Comparison of ENCODE assay signal across 22 cellular contexts in the genomic region with DNA sequence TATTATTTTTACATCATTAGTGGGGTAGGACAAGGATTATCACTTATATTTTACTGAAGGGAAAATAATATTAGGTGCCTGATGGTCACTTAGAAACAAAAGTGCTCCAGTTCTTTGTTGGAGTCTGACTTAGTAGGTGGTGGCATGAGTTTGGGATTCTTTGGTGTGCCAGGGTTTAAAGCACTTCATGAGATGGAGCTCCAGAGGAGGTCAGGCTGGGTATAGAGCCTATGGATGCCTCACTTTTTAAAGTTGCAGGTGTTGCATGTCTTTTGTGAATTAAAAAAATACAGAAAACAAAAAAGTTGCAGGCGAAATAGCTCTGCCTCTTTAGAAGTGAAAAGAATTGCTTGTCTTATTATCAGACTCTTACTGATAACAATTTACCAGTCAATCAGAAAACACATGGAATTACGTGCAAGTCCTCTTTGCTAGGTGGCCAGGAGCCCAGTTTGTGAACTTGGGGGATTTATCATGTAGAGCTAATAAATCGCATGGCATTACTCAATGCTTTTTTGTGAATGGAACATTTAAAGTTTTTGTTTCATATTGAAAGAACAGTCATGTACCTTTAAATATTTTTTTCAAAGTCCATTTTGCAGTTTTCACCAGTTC. TPM values are rescaled to one million over a fixed set of nuclear protein-coding genes. Genes with fewer than 3 reads are reported as not detected.
DNase-seq lines count a peak whose midpoint lies in the region; ATAC-seq lines count a peak whose summit lies in the region.
"Had no signal": no experiment of that assay in that cellular context is flagged by ENCODE, and none has a peak within 500 bp of the region (broad histone marks: within the 10 kb centered on the region; RNA-seq: fewer than 3 reads in every experiment).

No MANE protein-coding gene starts in this region.

- peaks cover 0 to 2% (median 0%) of the 10 kb centered on the region in 7 donors for H3K9me3 Mint-ChIP-seq in CD4-positive, CD25-positive, alpha-beta regulatory T cell
- peaks cover 0 to 5% (median 0%) of the 10 kb centered on the region in 8 donors for H3K9me3 Mint-ChIP-seq in CD4-positive, alpha-beta memory T cell
- peaks cover 4% of the 10 kb centered on the region for H3K9me3 Mint-ChIP-seq in activated T-helper 17 cell treated with anti-CD3 and anti-CD28 coated beads, Interleukin-2, amount 50 U/mL, for 72 hours
- H3K9me3 Mint-ChIP-seq in naive thymus-derived CD4-positive, alpha-beta T cell = peaks cover 0 to 4% (median 0%) of the 10 kb centered on the region in 11 donors
- H3K9me3 Mint-ChIP-seq: dendritic cell treated with granulocyte-macrophage colony-stimulating factor and Interleukin-4, amounts not matched to agents 40 ng/mL and 50 ng/mL, for 4 days had no signal

- H3K27me3 ChIP-seq in CD4-positive, CD25-positive, alpha-beta regulatory T cell (ENCODE audit: control insufficient read depth, insufficient read depth, low read length) = no peaks in the 10 kb centered on the region
- H3K27me3 ChIP-seq in CD4-positive, alpha-beta memory T cell (ENCODE audit: insufficient read depth, low read length) = no peaks in the 10 kb centered on the region
- no peaks in the 10 kb centered on the region for H3K27me3 ChIP-seq in naive thymus-derived CD4-positive, alpha-beta T cell (ENCODE audit: control insufficient read depth in 2 of 2, insufficient read depth in 2 of 2, low read length in 2 of 2)
- H3K27me3 ChIP-seq: brain microvascular endothelial cell, left lung, right lobe of liver had no signal

- no peaks in the 10 kb centered on the region for H3K27me3 Mint-ChIP-seq in CD4-positive, CD25-positive, alpha-beta regulatory T cell
- no peaks in the 10 kb centered on the region for H3K27me3 Mint-ChIP-seq in CD4-positive, alpha-beta memory T cell
- no peaks in the 10 kb centered on the region for H3K27me3 Mint-ChIP-seq in activated T-helper 17 cell treated with anti-CD3 and anti-CD28 coated beads, Interleukin-2, amount 50 U/mL, for 72 hours
- no peaks in the 10 kb centered on the region for H3K27me3 Mint-ChIP-seq in naive thymus-derived CD4-positive, alpha-beta T cell
- H3K27me3 Mint-ChIP-seq: dendritic cell treated with granulocyte-macrophage colony-stimulating factor and Interleukin-4, amounts not matched to agents 40 ng/mL and 50 ng/mL, for 4 days had no signal

- peak overlapping the region; percentile 95 to 100 (median 99) for H3K4me3 Mint-ChIP-seq in CD4-positive, CD25-positive, alpha-beta regulatory T cell
- peak overlapping the region; percentile 97 to 100 (median 99) for H3K4me3 Mint-ChIP-seq in CD4-positive, alpha-beta memory T cell
- H3K4me3 Mint-ChIP-seq in activated T-helper 17 cell treated with anti-CD3 and anti-CD28 coated beads, Interleukin-2, amount 50 U/mL, for 72 hours = peak overlapping the region; percentile 84
- peak overlapping the region; percentile 89 to 100 (median 97) for H3K4me3 Mint-ChIP-seq in naive thymus-derived CD4-positive, alpha-beta T cell
- H3K4me3 Mint-ChIP-seq: dendritic cell treated with granulocyte-macrophage colony-stimulating factor and Interleukin-4, amounts not matched to agents 40 ng/mL and 50 ng/mL, for 4 days had no signal

- no peak for ATAC-seq in CD4-positive, CD25-positive, alpha-beta regulatory T cell (ENCODE audit: low read depth in 2 of 2)
- no peak for ATAC-seq in activated T-helper 17 cell treated with anti-CD3 and anti-CD28 coated beads, Interleukin-2, amount 50 U/mL, for 72 hours (replicated peaks)
- ATAC-seq in naive thymus-derived CD4-positive, alpha-beta T cell = no peak
- no peak for ATAC-seq in GM21528 (IDR thresholded peaks at IDR 0.05; ENCODE audit: low FRiP score, unreplicated experiment)
- ATAC-seq: esophagus mucosa, HepG2, left lung, right lobe of liver had no signal

- peak overlapping the region; percentile 90 for H3K27ac ChIP-seq in CD4-positive, CD25-positive, alpha-beta regulatory T cell (ENCODE audit: insufficient read depth, low read length, poor library complexity, severe bottlenecking)
- H3K27ac ChIP-seq in CD4-positive, alpha-beta memory T cell (ENCODE audit: low read depth, low read length) = peak overlapping the region; percentile 77
- peak overlapping the region; percentile 81 for H3K27ac ChIP-seq in naive thymus-derived CD4-positive, alpha-beta T cell (ENCODE audit: low read depth, low read length)
- H3K27ac ChIP-seq: brain microvascular endothelial cell, left lung, right lobe of liver had no signal

- H3K36me3 ChIP-seq in CD4-positive, CD25-positive, alpha-beta regulatory T cell (ENCODE audit: control insufficient read depth, insufficient read depth, low read length) = peaks cover 45% of the 10 kb centered on the region
- peaks cover 27% of the 10 kb centered on the region for H3K36me3 ChIP-seq in CD4-positive, alpha-beta memory T cell (ENCODE audit: insufficient read depth, low read length)
- peaks cover 6 to 36% (median 12%) of the 10 kb centered on the region in 3 experiments for H3K36me3 ChIP-seq in naive thymus-derived CD4-positive, alpha-beta T cell (ENCODE audit: control insufficient read depth in 2 of 3, insufficient read depth in 3 of 3, low read length in 3 of 3)
- H3K36me3 ChIP-seq: brain microvascular endothelial cell, left lung, right lobe of liver had no signal

- peak in 1 of 3 donors; percentile 51 for DNase-seq in CD4-positive, CD25-positive, alpha-beta regulatory T cell
- DNase-seq in CD4-positive, alpha-beta memory T cell = no peak
- DNase-seq in naive thymus-derived CD4-positive, alpha-beta T cell = no peak
- DNase-seq in AML-193 (lab: John Stamatoyannopoulos, UW) (no peak), DMS153 (lab: John Stamatoyannopoulos, UW) (no peak)
- DNase-seq: activated CD4-positive, CD25-positive, alpha-beta regulatory T cell; brain microvascular endothelial cell; left lung; MM.1S; NCI-H2029; NCI-H446; right lobe of liver; stimulated activated CD4-positive, alpha-beta T cell treated with anti-CD3 and anti-CD28 coated beads, Interleukin-1b, Interleukin-23, amount 100 ng/mL, for 48 hours; substantia nigra had no signal

- H3K4me1 Mint-ChIP-seq in CD4-positive, CD25-positive, alpha-beta regulatory T cell = peaks cover 18 to 58% (median 38%) of the 10 kb centered on the region in 4 donors
- peaks cover 35 to 73% (median 50%) of the 10 kb centered on the region in 4 donors for H3K4me1 Mint-ChIP-seq in CD4-positive, alpha-beta memory T cell
- H3K4me1 Mint-ChIP-seq in activated T-helper 17 cell treated with anti-CD3 and anti-CD28 coated beads, Interleukin-2, amount 50 U/mL, for 72 hours = peaks cover 32% of the 10 kb centered on the region
- peaks cover 40 to 64% (median 57%) of the 10 kb centered on the region in 7 donors for H3K4me1 Mint-ChIP-seq in naive thymus-derived CD4-positive, alpha-beta T cell

- no peaks in the 10 kb centered on the region for H3K9me3 ChIP-seq in CD4-positive, CD25-positive, alpha-beta regulatory T cell (ENCODE audit: control insufficient read depth in 2 of 2, low read length in 2 of 2)
- H3K9me3 ChIP-seq in CD4-positive, alpha-beta memory T cell (ENCODE audit: control insufficient read depth in 1 of 2, low read length in 2 of 2) = no peaks in the 10 kb centered on the region
- H3K9me3 ChIP-seq in naive thymus-derived CD4-positive, alpha-beta T cell (ENCODE audit: control insufficient read depth in 2 of 3, low read length in 3 of 3) = no peaks in the 10 kb centered on the region
- H3K9me3 ChIP-seq: left lung, right lobe of liver had no signal

- POLR2A ChIA-PET in CD4-positive, alpha-beta memory T cell (lab: Charles Lee; ENCODE audit: partially characterized antibody) = interaction anchor here (0.7 to 29.8 kb wide), 17 partner anchors 10 to 124 kb away, joined by 3 to 1020 read pairs (median 9); a partner anchor contains a TSS
- POLR2A ChIA-PET in naive thymus-derived CD4-positive, alpha-beta T cell (lab: Charles Lee) = interaction anchor here (0.9 to 20.7 kb wide), 12 partner anchors 9 to 122 kb away, joined by 3 to 345 read pairs (median 7); a partner anchor contains a TSS

- CTCF ChIA-PET in CD4-positive, alpha-beta memory T cell (lab: Charles Lee; ENCODE audit: partially characterized antibody) = interaction anchor here (0.6 to 3.8 kb wide), 9 partner anchors 10 to 63 kb away, joined by 3 to 21 read pairs (median 4); no protein-coding TSS in a partner anchor
- CTCF ChIA-PET in naive thymus-derived CD4-positive, alpha-beta T cell (lab: Charles Lee) = interaction anchor here (0.7 to 3.3 kb wide), 4 partner anchors 9 to 43 kb away, joined by 3 to 9 read pairs (median 3); no protein-coding TSS in a partner anchor

- intact Hi-C loops in CD4-positive, alpha-beta memory T cell (cut with micrococcal nuclease) = no loop called here
- intact Hi-C loops in naive thymus-derived CD4-positive, alpha-beta T cell (cut with micrococcal nuclease) = loop anchor here in 1 of 2 donors (5.0 to 10.0 kb wide), 4 partner anchors 77 to 423 kb away; a partner anchor contains a TSS

- peaks cover 58% of the 10 kb centered on the region for H3K4me1 ChIP-seq in CD4-positive, CD25-positive, alpha-beta regulatory T cell (ENCODE audit: control insufficient read depth, insufficient read depth, low read length, poor library complexity, severe bottlenecking)
- peaks cover 63% of the 10 kb centered on the region for H3K4me1 ChIP-seq in CD4-positive, alpha-beta memory T cell (ENCODE audit: insufficient read depth, low read length)
- peaks cover 48 to 54% of the 10 kb centered on the region in 2 donors for H3K4me1 ChIP-seq in naive thymus-derived CD4-positive, alpha-beta T cell (ENCODE audit: control insufficient read depth in 2 of 2, insufficient read depth in 2 of 2, low read length in 2 of 2)
- H3K4me1 ChIP-seq: left lung, right lobe of liver had no signal

- H3K27ac Mint-ChIP-seq in CD4-positive, CD25-positive, alpha-beta regulatory T cell = peak overlapping the region; percentile 96 to 99 (median 97)
- H3K27ac Mint-ChIP-seq in CD4-positive, alpha-beta memory T cell = peak overlapping the region; percentile 84 to 99 (median 97)
- H3K27ac Mint-ChIP-seq in activated T-helper 17 cell treated with anti-CD3 and anti-CD28 coated beads, Interleukin-2, amount 50 U/mL, for 72 hours = peak overlapping the region; percentile 97
- H3K27ac Mint-ChIP-seq in naive thymus-derived CD4-positive, alpha-beta T cell = peak overlapping the region; percentile 91 to 99 (median 96)
- H3K27ac Mint-ChIP-seq: dendritic cell treated with granulocyte-macrophage colony-stimulating factor and Interleukin-4, amounts not matched to agents 40 ng/mL and 50 ng/mL, for 4 days had no signal

- H3K36me3 Mint-ChIP-seq in CD4-positive, CD25-positive, alpha-beta regulatory T cell = peaks cover 56% of the 10 kb centered on the region
- peaks cover 51 to 60% of the 10 kb centered on the region in 2 donors for H3K36me3 Mint-ChIP-seq in CD4-positive, alpha-beta memory T cell
- H3K36me3 Mint-ChIP-seq in activated T-helper 17 cell treated with anti-CD3 and anti-CD28 coated beads, Interleukin-2, amount 50 U/mL, for 72 hours (ENCODE audit: low read depth) = peaks cover 82% of the 10 kb centered on the region
- H3K36me3 Mint-ChIP-seq in naive thymus-derived CD4-positive, alpha-beta T cell = peaks cover 29 to 56% (median 51%) of the 10 kb centered on the region in 5 donors

- peak overlapping the region; percentile 100 for H3K4me3 ChIP-seq in CD4-positive, CD25-positive, alpha-beta regulatory T cell (ENCODE audit: low read depth, low read length)
- peak overlapping the region; percentile 83 to 99 for H3K4me3 ChIP-seq in CD4-positive, alpha-beta memory T cell (ENCODE audit: low read length in 2 of 2)
- H3K4me3 ChIP-seq in naive thymus-derived CD4-positive, alpha-beta T cell (ENCODE audit: low read length) = peak overlapping the region; percentile 62

RNA-seq across cellular contexts. Expression of a gene that starts 1.6 kb away (rescaled TPM):
- total RNA-seq in CD4-positive, CD25-positive, alpha-beta regulatory T cell = 550 TPM
- 100 to 1,000 TPM; 146 to 222 (median 169) TPM for polyA plus RNA-seq in CD4-positive, CD25-positive, alpha-beta regulatory T cell
- total RNA-seq in CD4-positive, alpha-beta memory T cell = 100 to 1,000 TPM; 398 to 421 TPM
- polyA plus RNA-seq in CD4-positive, alpha-beta memory T cell = 100 to 1,000 TPM; 141 to 178 TPM
- total RNA-seq in activated T-helper 17 cell treated with anti-CD3 and anti-CD28 coated beads, Interleukin-2, amount 50 U/mL, for 72 hours = 100 to 1,000 TPM; 144 to 277 TPM
- total RNA-seq in naive thymus-derived CD4-positive, alpha-beta T cell = 100 to 1,000 TPM; 278 to 481 (median 324) TPM
- 100 to 1,000 TPM; 183 to 245 TPM for polyA plus RNA-seq in naive thymus-derived CD4-positive, alpha-beta T cell
- total RNA-seq: HepG2, osteoblast had no signal

RNA-seq across cellular contexts. Expression of a gene that starts 16.2 kb away (rescaled TPM):
- not detected for total RNA-seq in CD4-positive, CD25-positive, alpha-beta regulatory T cell
- not detected for polyA plus RNA-seq in CD4-positive, CD25-positive, alpha-beta regulatory T cell
- not detected for total RNA-seq in CD4-positive, alpha-beta memory T cell
- polyA plus RNA-seq in CD4-positive, alpha-beta memory T cell = not detected
- under 1 TPM; 0.09 to 0.85 TPM for total RNA-seq in activated T-helper 17 cell treated with anti-CD3 and anti-CD28 coated beads, Interleukin-2, amount 50 U/mL, for 72 hours
- not detected for total RNA-seq in naive thymus-derived CD4-positive, alpha-beta T cell
- under 1 TPM in 1 of 2 donors, not detected in 1; 0.07 TPM for polyA plus RNA-seq in naive thymus-derived CD4-positive, alpha-beta T cell
- total RNA-seq: esophagus mucosa; HepG2; left lung; mucosa of gallbladder; osteoblast; right lobe of liver; T-helper 1 cell treated with Interleukin-12 subunit alpha and Interleukin-12 subunit beta and Interleukin-4 antibody, amounts not matched to agents 30 ng/mL and 1 ng/mL, for 36 hours had no signal
- polyA plus RNA-seq: HepG2 had no signal

RNA-seq across cellular contexts. Expression of a gene that starts 39.6 kb away (rescaled TPM):
- 9.0 TPM for total RNA-seq in CD4-positive, CD25-positive, alpha-beta regulatory T cell
- polyA plus RNA-seq in CD4-positive, CD25-positive, alpha-beta regulatory T cell = 10 to 100 TPM; 15.0 to 19.5 (median 16.1) TPM
- 10 to 100 TPM; 18.9 to 20.3 TPM for total RNA-seq in CD4-positive, alpha-beta memory T cell
- polyA plus RNA-seq in CD4-positive, alpha-beta memory T cell = 10 to 100 TPM; 13.6 to 16.6 TPM
- total RNA-seq in activated T-helper 17 cell treated with anti-CD3 and anti-CD28 coated beads, Interleukin-2, amount 50 U/mL, for 72 hours = 10 to 100 TPM in 1 of 2 donors, 1 to 10 TPM in 1; 9.3 to 20.3 TPM
- 10 to 100 TPM in 3 of 5 experiments, 1 to 10 TPM in 2; 5.8 to 18.5 (median 14.2) TPM for total RNA-seq in naive thymus-derived CD4-positive, alpha-beta T cell
- polyA plus RNA-seq in naive thymus-derived CD4-positive, alpha-beta T cell = 10 to 100 TPM; 13.5 to 20.5 TPM
